In genomic region chr9:136720887-136721338, GRCh38 we compare ENCODE assay signal across 9 cellular contexts. TPM values are rescaled to one million over a fixed set of nuclear protein-coding genes. Genes with fewer than 3 reads are reported as not detected.
DNase-seq lines count a peak whose midpoint lies in the region; ATAC-seq lines count a peak whose summit lies in the region.
"Had no signal": no experiment of that assay in that cellular context is flagged by ENCODE, and none has a peak within 500 bp of the region (broad histone marks: within the 10 kb centered on the region; RNA-seq: fewer than 3 reads in every experiment).

No MANE protein-coding gene starts in this region.

- no peaks in the 10 kb centered on the region for H3K27me3 ChIP-seq in subcutaneous abdominal adipose tissue (ENCODE audit: control insufficient read depth in 5 of 5, insufficient read depth in 4 of 5, low read length in 5 of 5)

- no peaks in the 10 kb centered on the region for H3K9me3 ChIP-seq in subcutaneous abdominal adipose tissue (ENCODE audit: control insufficient read depth in 5 of 5, low read length in 5 of 5)

- H3K4me1 Mint-ChIP-seq in activated CD4-positive, alpha-beta T cell treated with anti-CD3 and anti-CD28 coated beads, Interleukin-2, amount 10 ng/mL, durations not matched to agents 24 days and 14 days = peaks cover 5% of the 10 kb centered on the region

- peaks cover under 1% of the 10 kb centered on the region for H3K27me3 Mint-ChIP-seq in activated CD4-positive, alpha-beta T cell treated with anti-CD3 and anti-CD28 coated beads, Interleukin-2, amount 10 ng/mL, durations not matched to agents 24 days and 14 days

- H3K27ac Mint-ChIP-seq in activated CD4-positive, alpha-beta T cell treated with anti-CD3 and anti-CD28 coated beads, Interleukin-2, amount 10 ng/mL, durations not matched to agents 24 days and 14 days = peak overlapping the region; percentile 65

- H3K4me1 ChIP-seq in subcutaneous abdominal adipose tissue (ENCODE audit: control insufficient read depth in 5 of 5, insufficient read depth in 5 of 5, low read length in 5 of 5) = peaks cover 4 to 63% (median 60%) of the 10 kb centered on the region in 5 donors

- ATAC-seq in left ventricle myocardium superior (peak; percentile 2), GM18909 (IDR thresholded peaks at IDR 0.05; ENCODE audit: poor library complexity, unreplicated experiment) (no peak)

- DNase-seq in activated CD4-positive, alpha-beta T cell treated with anti-CD3 and anti-CD28 coated beads, Interleukin-2, amount 10 ng/mL, durations not matched to agents 24 days and 14 days = no peak
- DNase-seq in activated CD4-positive, alpha-beta T cell treated with anti-CD3 and anti-CD28 coated beads for 48 hours = no peak
- DNase-seq in left ventricle myocardium superior (no peak), NCI-H187 (lab: John Stamatoyannopoulos, UW) (no peak)
- DNase-seq: activated CD4-positive, CD25-positive, alpha-beta regulatory T cell treated with anti-CD3 and anti-CD28 coated beads, Interleukin-2, amount 50 U/mL, for 72 hours; NCI-H2171 had no signal

- H3K4me3 Mint-ChIP-seq in activated CD4-positive, alpha-beta T cell treated with anti-CD3 and anti-CD28 coated beads, Interleukin-2, amount 10 ng/mL, durations not matched to agents 24 days and 14 days = no peak overlapping the region

- H3K9ac ChIP-seq in subcutaneous abdominal adipose tissue (ENCODE audit: low read length in 5 of 5) = peak overlapping the region in 1 of 5 donors; percentile 47

- peaks cover 0 to 49% (median 43%) of the 10 kb centered on the region in 5 donors for H3K36me3 ChIP-seq in subcutaneous abdominal adipose tissue (ENCODE audit: control insufficient read depth in 5 of 5, insufficient read depth in 5 of 5, low read length in 5 of 5)

- peak overlapping the region; percentile 67 for H3K27ac ChIP-seq in subcutaneous abdominal adipose tissue (ENCODE audit: low read depth, low read length)

- intact Hi-C loops in activated CD4-positive, alpha-beta T cell treated with anti-CD3 and anti-CD28 coated beads, Interleukin-2, amount 10 ng/mL, durations not matched to agents 24 days and 14 days (cut with micrococcal nuclease) = no loop called here
- intact Hi-C loops in left ventricle myocardium superior (cut with micrococcal nuclease) = no loop called here

- H3K36me3 Mint-ChIP-seq in activated CD4-positive, alpha-beta T cell treated with anti-CD3 and anti-CD28 coated beads, Interleukin-2, amount 10 ng/mL, durations not matched to agents 24 days and 14 days (ENCODE audit: low read depth) = peaks cover 26% of the 10 kb centered on the region

- no peak overlapping the region for H3K4me3 ChIP-seq in subcutaneous abdominal adipose tissue (ENCODE audit: low read depth in 1 of 5, low read length in 5 of 5)
- H3K4me3 ChIP-seq: skin epidermis had no signal

- no peaks in the 10 kb centered on the region for H3K9me3 Mint-ChIP-seq in activated CD4-positive, alpha-beta T cell treated with anti-CD3 and anti-CD28 coated beads, Interleukin-2, amount 10 ng/mL, durations not matched to agents 24 days and 14 days

RNA-seq across cellular contexts. Expression of gene DIPK1B, which starts 8.5 kb away (rescaled TPM):
- 1.1 and 1.5 TPM in 2 replicates for total RNA-seq in activated CD4-positive, alpha-beta T cell treated with anti-CD3 and anti-CD28 coated beads, Interleukin-2, amount 10 ng/mL, durations not matched to agents 24 days and 14 days
- total RNA-seq in left ventricle myocardium superior = 22.3 TPM

RNA-seq across cellular contexts. Expression of gene LCN10, which starts 21.8 kb away (rescaled TPM):
- total RNA-seq in activated CD4-positive, alpha-beta T cell treated with anti-CD3 and anti-CD28 coated beads, Interleukin-2, amount 10 ng/mL, durations not matched to agents 24 days and 14 days = 1.1 and 1.7 TPM in 2 replicates
- total RNA-seq in left ventricle myocardium superior = 10.6 TPM

RNA-seq across cellular contexts. Expression of gene LCN6, which starts 27.4 kb away (rescaled TPM):
- total RNA-seq in activated CD4-positive, alpha-beta T cell treated with anti-CD3 and anti-CD28 coated beads, Interleukin-2, amount 10 ng/mL, durations not matched to agents 24 days and 14 days = not detected in 2 replicates
- total RNA-seq in left ventricle myocardium superior = 17.4 TPM

RNA-seq across cellular contexts. Expression of gene AGPAT2, which starts 33.7 kb away (rescaled TPM):
- 25.6 and 25.9 TPM in 2 replicates for total RNA-seq in activated CD4-positive, alpha-beta T cell treated with anti-CD3 and anti-CD28 coated beads, Interleukin-2, amount 10 ng/mL, durations not matched to agents 24 days and 14 days
- 53.8 TPM for total RNA-seq in left ventricle myocardium superior

RNA-seq across cellular contexts. Expression of gene LCN8, which starts 37.1 kb away (rescaled TPM):
- total RNA-seq in activated CD4-positive, alpha-beta T cell treated with anti-CD3 and anti-CD28 coated beads, Interleukin-2, amount 10 ng/mL, durations not matched to agents 24 days and 14 days = not detected in 2 replicates
- total RNA-seq in left ventricle myocardium superior = not detected

Comparison
In these comparisons a context has a peak if more than half of its experiments do, and no peak if none do; other contexts are left out.
1. RNA of gene LCN6, which starts 27.4 kb away (total RNA-seq): 17.4 TPM in left ventricle myocardium superior (single experiment); not detected in activated CD4-positive, alpha-beta T cell treated with anti-CD3 and anti-CD28 coated beads, Interleukin-2, amount 10 ng/mL, durations not matched to agents 24 days and 14 days; every median in the first group is over 10 times any median in the second.